ENCODE assay signal across 23 cellular contexts in the genomic region with DNA sequence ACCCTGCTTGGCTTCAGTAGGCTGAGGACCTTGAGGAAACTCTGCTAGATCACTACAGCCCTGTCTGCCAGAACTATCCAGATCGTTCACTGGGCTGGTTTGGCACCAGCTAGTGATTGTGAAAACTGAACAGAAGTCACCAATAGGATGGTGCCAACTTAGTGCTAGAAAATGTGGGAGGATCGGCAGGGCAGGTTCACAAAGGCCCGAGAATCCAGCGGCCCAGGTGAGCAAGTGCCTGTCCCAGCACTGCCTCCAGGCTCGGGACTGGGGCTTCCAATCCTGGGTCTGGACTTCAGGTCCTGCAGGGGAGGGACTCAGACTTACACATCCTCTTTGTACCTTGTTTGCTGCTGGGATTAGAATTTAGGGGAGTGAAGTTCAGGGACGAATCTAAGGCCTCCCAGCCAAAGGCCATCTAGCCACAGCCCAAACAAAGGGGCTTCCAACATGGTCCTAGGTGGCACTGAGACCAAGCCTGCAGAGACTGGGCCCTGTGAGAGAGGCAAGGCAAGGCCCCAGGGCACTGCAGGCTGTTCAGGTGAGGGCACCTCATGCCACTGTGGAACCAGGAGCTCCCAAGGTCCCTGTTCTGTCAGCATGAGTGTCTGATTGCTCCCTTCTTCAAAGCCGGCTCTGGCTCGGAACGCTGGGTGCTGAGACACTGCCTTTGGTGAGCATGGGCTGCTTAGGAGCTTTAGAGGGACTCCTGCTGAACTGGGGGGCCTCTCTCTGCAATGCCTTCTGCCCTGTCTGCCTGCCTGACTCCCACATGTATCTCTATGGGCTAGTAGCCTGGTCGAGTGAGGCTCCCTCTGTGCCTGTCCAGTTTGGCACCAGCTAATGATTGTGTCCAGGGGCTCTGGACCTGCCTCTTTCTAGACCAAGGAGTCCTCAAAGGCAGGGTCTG.
"Had no signal": no experiment of that assay in that cellular context is flagged by ENCODE, and none has a peak within 500 bp of the region (broad histone marks: within the 10 kb centered on the region; RNA-seq: fewer than 3 reads in every experiment).

No MANE protein-coding gene starts in this region.

- H3K27ac ChIP-seq: adrenal gland, cardiac muscle cell, heart right ventricle, lower lobe of right lung, neural progenitor cell, psoas muscle, right atrium auricular region, tibial nerve had no signal

- H3K9ac ChIP-seq: neural progenitor cell had no signal

- H3K36me3 ChIP-seq: adrenal gland, cardiac muscle cell, heart right ventricle, lower lobe of right lung, neural progenitor cell, right atrium auricular region, tibial nerve had no signal

- DNase-seq: activated B cell treated with CpG ODN at 0.5 μM for 24 hours; activated CD4-positive, alpha-beta T cell treated with anti-CD3 and anti-CD28 coated beads for 36 hours; activated CD4-positive, alpha-beta T cell treated with anti-CD3 and anti-CD28 coated beads, Interleukin-2, amount 50 U/mL, for 4 hours; activated CD8-positive, alpha-beta memory T cell treated with anti-CD3 and anti-CD28 coated beads for 24 hours; activated CD8-positive, alpha-beta memory T cell treated with anti-CD3 and anti-CD28 coated beads, Interleukin-2, amount 50 U/mL, for 4 hours; activated T-cell treated with anti-CD3 and anti-CD28 coated beads, Interleukin-2, amount 50 U/mL, for 24 hours; adrenal gland; effector CD4-positive, alpha-beta T cell; heart right ventricle; islet precursor cell; left colon; lower lobe of right lung; naive thymus-derived CD8-positive, alpha-beta T cell; psoas muscle; stimulated activated CD4-positive, alpha-beta T cell treated with anti-CD3 and anti-CD28 coated beads, Interleukin-4, amount 100 ng/mL, for 4 hours; substantia nigra; SW 1271; T-helper 17 cell had no signal

- H3K27me3 ChIP-seq: cardiac muscle cell, neural progenitor cell, right atrium auricular region, tibial nerve had no signal

- H3K4me1 ChIP-seq: adrenal gland, heart right ventricle, lower lobe of right lung, neural progenitor cell, psoas muscle, right atrium auricular region, tibial nerve had no signal

- H2AFZ ChIP-seq: neural progenitor cell had no signal

- H3K4me2 ChIP-seq: neural progenitor cell had no signal

- H3K9me3 ChIP-seq: adrenal gland, heart right ventricle, lower lobe of right lung, psoas muscle, right atrium auricular region, tibial nerve had no signal

- ATAC-seq: activated CD4-positive, alpha-beta T cell treated with anti-CD3 and anti-CD28 coated beads for 36 hours; activated T-helper 17 cell treated with anti-CD3 and anti-CD28 coated beads, Interleukin-2, amount 50 U/mL, for 72 hours; heart right ventricle; left colon; lower lobe of right lung; naive thymus-derived CD8-positive, alpha-beta T cell; psoas muscle; T-helper 17 cell had no signal

- H3K4me3 ChIP-seq: adrenal gland, cardiac muscle cell, heart right ventricle, lower lobe of right lung, neural progenitor cell, psoas muscle, right atrium auricular region, tibial nerve had no signal
